ENCODE assay signal across 8 cellular contexts in the genomic region with DNA sequence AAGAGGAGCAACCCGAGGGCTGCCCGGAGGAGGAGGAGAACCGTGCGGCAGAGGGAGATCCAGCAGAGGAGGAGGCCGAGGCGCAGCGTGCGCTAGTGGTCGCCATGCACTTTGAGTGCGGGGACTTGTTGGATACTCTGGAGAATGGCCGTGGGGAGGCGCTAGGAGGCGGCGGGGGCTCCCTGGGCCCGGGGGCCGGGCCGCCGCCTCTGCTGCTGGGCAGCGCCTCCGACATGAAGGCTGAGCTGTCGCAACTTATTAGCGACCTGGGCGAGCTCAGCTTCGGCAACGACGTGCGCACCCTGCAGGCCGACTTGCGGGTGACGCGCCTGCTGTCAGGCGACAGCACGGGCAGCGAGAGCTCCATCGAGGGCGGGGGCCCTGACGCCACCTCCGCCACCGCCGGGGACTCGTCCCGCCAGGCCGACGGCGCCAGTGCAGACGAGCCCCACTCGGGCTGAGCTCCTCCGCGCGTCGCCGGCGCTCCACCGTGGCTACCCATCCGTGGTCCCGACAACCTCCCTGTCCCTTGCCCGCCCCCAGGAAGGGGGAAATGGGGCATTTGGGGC. TPM values are rescaled to one million over a fixed set of nuclear protein-coding genes. Genes with fewer than 3 reads are reported as not detected.
DNase-seq lines count a peak whose midpoint lies in the region; ATAC-seq and TF ChIP-seq lines count a peak whose summit lies in the region.

No MANE protein-coding gene starts in this region.

- H3K27ac ChIP-seq in CD8-positive, alpha-beta T cell (ENCODE audit: low read depth, low read length): no peak overlapping the region
- H3K27ac ChIP-seq in muscle layer of colon (ENCODE audit: low read depth, low read length): peak overlapping the region; percentile 27
- H3K27ac ChIP-seq in SJCRH30: no peak overlapping the region

- no peaks in the 10 kb centered on the region for H3K27me3 ChIP-seq in CD8-positive, alpha-beta T cell (ENCODE audit: insufficient read depth, low read length)
- H3K27me3 ChIP-seq in muscle layer of colon (ENCODE audit: control insufficient read depth in 1 of 2, insufficient read depth in 2 of 2, low read length in 2 of 2) (no peaks in the 10 kb centered on the region), SJCRH30 (no peaks in the 10 kb centered on the region)

- H3K9me3 Mint-ChIP-seq in CD8-positive, alpha-beta T cell: no peaks in the 10 kb centered on the region
- H3K9me3 Mint-ChIP-seq in activated CD8-positive, alpha-beta memory T cell treated with anti-CD3 and anti-CD28 coated beads, Interleukin-2, amount 10 ng/mL, durations not matched to agents 7 days and 5 days (ENCODE audit: low read depth): no peaks in the 10 kb centered on the region

- peaks cover 44% of the 10 kb centered on the region for H3K4me1 ChIP-seq in CD8-positive, alpha-beta T cell (ENCODE audit: insufficient read depth, low read length)
- peaks cover 32% of the 10 kb centered on the region for H3K4me1 ChIP-seq in muscle layer of colon (ENCODE audit: insufficient read depth, low read length)
- peaks cover 11% of the 10 kb centered on the region for H3K4me1 ChIP-seq in SJCRH30

- peak; percentile 29 to 82 (median 71) for DNase-seq in CD8-positive, alpha-beta T cell
- peak; percentile 47 for DNase-seq in NCI-H460 (ENCODE audit: extremely low read depth, low read depth)
- DNase-seq in activated CD8-positive, alpha-beta memory T cell treated with anti-CD3 and anti-CD28 coated beads, Interleukin-2, amount 10 ng/mL, durations not matched to agents 7 days and 5 days: peak; percentile 88
- DNase-seq in epithelial cell of proximal tubule (ENCODE audit: low read depth): no peak
- DNase-seq in stimulated activated CD8-positive, alpha-beta memory T cell treated with anti-CD3 and anti-CD28 coated beads, Interleukin-7, amount 100 ng/mL, for 48 hours (ENCODE audit: extremely low read depth in 1 of 2, low read depth in 1 of 2): peak; percentile 61 to 77
- no peak for DNase-seq in SJCRH30

- H3K36me3 ChIP-seq in CD8-positive, alpha-beta T cell (ENCODE audit: insufficient read depth, low read length): no peaks in the 10 kb centered on the region
- H3K36me3 ChIP-seq in muscle layer of colon (ENCODE audit: insufficient read depth, low read length) (no peaks in the 10 kb centered on the region), SJCRH30 (no peaks in the 10 kb centered on the region)

- H3K4me3 ChIP-seq in CD8-positive, alpha-beta T cell (ENCODE audit: low read depth, low read length): peak overlapping the region; percentile 65
- H3K4me3 ChIP-seq in epithelial cell of proximal tubule (ENCODE audit: low read depth, low read length) (peak overlapping the region; percentile 24), muscle layer of colon (ENCODE audit: low read depth in 1 of 2, low read length in 2 of 2) (peak overlapping the region; percentile 48 to 85), SJCRH30 (no peak overlapping the region)

- ATAC-seq in CD8-positive, alpha-beta T cell: peak; percentile 70
- ATAC-seq in GM21723 (IDR thresholded peaks at IDR 0.05; ENCODE audit: unreplicated experiment): peak; percentile 29
- ATAC-seq in activated CD8-positive, alpha-beta memory T cell treated with anti-CD3 and anti-CD28 coated beads, Interleukin-2, amount 10 ng/mL, durations not matched to agents 7 days and 5 days: peak; percentile 75

- peak overlapping the region; percentile 86 for H3K27ac Mint-ChIP-seq in CD8-positive, alpha-beta T cell
- H3K27ac Mint-ChIP-seq in activated CD8-positive, alpha-beta memory T cell treated with anti-CD3 and anti-CD28 coated beads, Interleukin-2, amount 10 ng/mL, durations not matched to agents 7 days and 5 days: peak overlapping the region; percentile 78

- H3K36me3 Mint-ChIP-seq in CD8-positive, alpha-beta T cell: peaks cover 2% of the 10 kb centered on the region
- no peaks in the 10 kb centered on the region for H3K36me3 Mint-ChIP-seq in activated CD8-positive, alpha-beta memory T cell treated with anti-CD3 and anti-CD28 coated beads, Interleukin-2, amount 10 ng/mL, durations not matched to agents 7 days and 5 days

- H3K9me3 ChIP-seq in CD8-positive, alpha-beta T cell (ENCODE audit: low read length): no peaks in the 10 kb centered on the region
- no peaks in the 10 kb centered on the region for H3K9me3 ChIP-seq in muscle layer of colon (ENCODE audit: low read length)
- H3K9me3 ChIP-seq in SJCRH30 (replicated peaks): no peaks in the 10 kb centered on the region

- H3K27me3 Mint-ChIP-seq in CD8-positive, alpha-beta T cell (ENCODE audit: low read depth): peaks cover 12% of the 10 kb centered on the region
- peaks cover 52% of the 10 kb centered on the region for H3K27me3 Mint-ChIP-seq in activated CD8-positive, alpha-beta memory T cell treated with anti-CD3 and anti-CD28 coated beads, Interleukin-2, amount 10 ng/mL, durations not matched to agents 7 days and 5 days

- TF ChIP-seq CTCF in CD8-positive, alpha-beta T cell (IDR thresholded peaks at IDR 0.05): no peak
- TF ChIP-seq CTCF in epithelial cell of proximal tubule (conservative IDR thresholded peaks at IDR 0.05; ENCODE audit: low read depth, low read length): no peak

- peaks cover 45% of the 10 kb centered on the region for H3K4me1 Mint-ChIP-seq in CD8-positive, alpha-beta T cell (ENCODE audit: low read depth)
- peaks cover 53% of the 10 kb centered on the region for H3K4me1 Mint-ChIP-seq in activated CD8-positive, alpha-beta memory T cell treated with anti-CD3 and anti-CD28 coated beads, Interleukin-2, amount 10 ng/mL, durations not matched to agents 7 days and 5 days

- no peak overlapping the region for H3K9ac ChIP-seq in muscle layer of colon (ENCODE audit: low read length)

- CTCF ChIA-PET in CD8-positive, alpha-beta T cell (lab: Charles Lee): interaction anchor here (0.7 to 5.0 kb wide), 17 partner anchors 9 to 583 kb away, joined by 3 to 44 read pairs (median 3); a partner anchor contains a TSS
- CTCF ChIA-PET in activated CD8-positive, alpha-beta memory T cell treated with anti-CD3 and anti-CD28 coated beads, Interleukin-2, amount 10 ng/mL, durations not matched to agents 7 days and 5 days (lab: Charles Lee): interaction anchor here (0.5 to 6.7 kb wide), 21 partner anchors 15 to 862 kb away, joined by 3 to 80 read pairs (median 3); a partner anchor contains a TSS

- intact Hi-C loops in CD8-positive, alpha-beta T cell (cut with DNase I, micrococcal nuclease): loop anchor here in 1 of 2 experiments (5.0 kb wide), 1 partner anchor 755 kb away; a partner anchor contains a TSS

- H3K4me3 Mint-ChIP-seq in CD8-positive, alpha-beta T cell: peak overlapping the region; percentile 92
- H3K4me3 Mint-ChIP-seq in activated CD8-positive, alpha-beta memory T cell treated with anti-CD3 and anti-CD28 coated beads, Interleukin-2, amount 10 ng/mL, durations not matched to agents 7 days and 5 days: peak overlapping the region; percentile 72

- POLR2A ChIA-PET in CD8-positive, alpha-beta T cell (lab: Charles Lee): interaction anchor here (0.5 to 4.5 kb wide), 7 partner anchors 16 to 583 kb away, joined by 3 to 41 read pairs (median 3); a partner anchor contains a TSS

RNA-seq across cellular contexts. Expression of a gene that starts 2.0 kb away (rescaled TPM):
- 10 to 100 TPM; 12.7 to 13.0 TPM for total RNA-seq in CD8-positive, alpha-beta T cell
- total RNA-seq in NCI-H460 (2014; rRNA removed; shearing (Covaris generic)): 0.42 and 0.72 TPM in 2 replicates
- polyA plus RNA-seq in NCI-H460 (2014; cell fraction: nucleus; rRNA removed): 0.30 and 1.3 TPM in 2 replicates
- total RNA-seq in activated CD8-positive, alpha-beta memory T cell treated with anti-CD3 and anti-CD28 coated beads, Interleukin-2, amount 10 ng/mL, durations not matched to agents 7 days and 5 days: 10 to 100 TPM in 1 of 2 experiments, 1 to 10 TPM in 1; 1.6 to 10.0 TPM
- 0.29 and 2.5 TPM in 2 replicates for total RNA-seq in epithelial cell of proximal tubule
- total RNA-seq in SJCRH30 (2014; rRNA removed; shearing (Covaris generic)): 1.9 TPM in 2 replicates

RNA-seq across cellular contexts. Expression of a gene that starts 15.7 kb away (rescaled TPM):
- total RNA-seq in CD8-positive, alpha-beta T cell: 10 to 100 TPM; 63.8 to 69.6 TPM
- 31.4 and 34.9 TPM in 2 replicates for total RNA-seq in NCI-H460 (2014; rRNA removed; shearing (Covaris generic))
- polyA plus RNA-seq in NCI-H460 (2014; cell fraction: nucleus; rRNA removed): 52.6 and 92.4 TPM in 2 replicates
- total RNA-seq in activated CD8-positive, alpha-beta memory T cell treated with anti-CD3 and anti-CD28 coated beads, Interleukin-2, amount 10 ng/mL, durations not matched to agents 7 days and 5 days: 10 to 100 TPM; 42.8 to 58.7 TPM
- total RNA-seq in epithelial cell of proximal tubule: 29.1 and 29.7 TPM in 2 replicates
- 35.6 and 35.9 TPM in 2 replicates for total RNA-seq in SJCRH30 (2014; rRNA removed; shearing (Covaris generic))

RNA-seq across cellular contexts. Expression of a gene that starts 54.5 kb away (rescaled TPM):
- 1 to 10 TPM; 1.0 to 2.4 TPM for total RNA-seq in CD8-positive, alpha-beta T cell
- 4.9 and 5.2 TPM in 2 replicates for total RNA-seq in NCI-H460 (2014; rRNA removed; shearing (Covaris generic))
- 15.1 and 27.3 TPM in 2 replicates for polyA plus RNA-seq in NCI-H460 (2014; cell fraction: nucleus; rRNA removed)
- 10 to 100 TPM; 15.3 to 15.9 TPM for total RNA-seq in activated CD8-positive, alpha-beta memory T cell treated with anti-CD3 and anti-CD28 coated beads, Interleukin-2, amount 10 ng/mL, durations not matched to agents 7 days and 5 days
- 11.2 and 16.0 TPM in 2 replicates for total RNA-seq in epithelial cell of proximal tubule
- total RNA-seq in SJCRH30 (2014; rRNA removed; shearing (Covaris generic)): 8.0 and 9.4 TPM in 2 replicates

Comparison
In these comparisons a context has a peak if more than half of its experiments do, and no peak if none do; other contexts are left out.
1. DNase-seq: peak in CD8-positive, alpha-beta T cell (7 of 7), NCI-H460 (single experiment), activated CD8-positive, alpha-beta memory T cell treated with anti-CD3 and anti-CD28 coated beads, Interleukin-2, amount 10 ng/mL, durations not matched to agents 7 days and 5 days (single experiment) and stimulated activated CD8-positive, alpha-beta memory T cell treated with anti-CD3 and anti-CD28 coated beads, Interleukin-7, amount 100 ng/mL, for 48 hours (2 of 2); none in epithelial cell of proximal tubule (single experiment) and SJCRH30 (0 of 2).
2. Peak in every context shown above with its lines, with median percentiles within 50 percentile points of each other: ATAC-seq.